Comparison of ENCODE assay signal across 1 cellular context in genomic region chr1:212431656-212432055, GRCh38.
TF ChIP-seq lines count a peak whose summit lies in the region.

No MANE protein-coding gene starts in this region.

TF ChIP-seq in GM23338, 12 proteins besides CTCF, POLR2A, EP300 and RAD21 (continued from another document):
- TF ChIP-seq, protein P1, sequence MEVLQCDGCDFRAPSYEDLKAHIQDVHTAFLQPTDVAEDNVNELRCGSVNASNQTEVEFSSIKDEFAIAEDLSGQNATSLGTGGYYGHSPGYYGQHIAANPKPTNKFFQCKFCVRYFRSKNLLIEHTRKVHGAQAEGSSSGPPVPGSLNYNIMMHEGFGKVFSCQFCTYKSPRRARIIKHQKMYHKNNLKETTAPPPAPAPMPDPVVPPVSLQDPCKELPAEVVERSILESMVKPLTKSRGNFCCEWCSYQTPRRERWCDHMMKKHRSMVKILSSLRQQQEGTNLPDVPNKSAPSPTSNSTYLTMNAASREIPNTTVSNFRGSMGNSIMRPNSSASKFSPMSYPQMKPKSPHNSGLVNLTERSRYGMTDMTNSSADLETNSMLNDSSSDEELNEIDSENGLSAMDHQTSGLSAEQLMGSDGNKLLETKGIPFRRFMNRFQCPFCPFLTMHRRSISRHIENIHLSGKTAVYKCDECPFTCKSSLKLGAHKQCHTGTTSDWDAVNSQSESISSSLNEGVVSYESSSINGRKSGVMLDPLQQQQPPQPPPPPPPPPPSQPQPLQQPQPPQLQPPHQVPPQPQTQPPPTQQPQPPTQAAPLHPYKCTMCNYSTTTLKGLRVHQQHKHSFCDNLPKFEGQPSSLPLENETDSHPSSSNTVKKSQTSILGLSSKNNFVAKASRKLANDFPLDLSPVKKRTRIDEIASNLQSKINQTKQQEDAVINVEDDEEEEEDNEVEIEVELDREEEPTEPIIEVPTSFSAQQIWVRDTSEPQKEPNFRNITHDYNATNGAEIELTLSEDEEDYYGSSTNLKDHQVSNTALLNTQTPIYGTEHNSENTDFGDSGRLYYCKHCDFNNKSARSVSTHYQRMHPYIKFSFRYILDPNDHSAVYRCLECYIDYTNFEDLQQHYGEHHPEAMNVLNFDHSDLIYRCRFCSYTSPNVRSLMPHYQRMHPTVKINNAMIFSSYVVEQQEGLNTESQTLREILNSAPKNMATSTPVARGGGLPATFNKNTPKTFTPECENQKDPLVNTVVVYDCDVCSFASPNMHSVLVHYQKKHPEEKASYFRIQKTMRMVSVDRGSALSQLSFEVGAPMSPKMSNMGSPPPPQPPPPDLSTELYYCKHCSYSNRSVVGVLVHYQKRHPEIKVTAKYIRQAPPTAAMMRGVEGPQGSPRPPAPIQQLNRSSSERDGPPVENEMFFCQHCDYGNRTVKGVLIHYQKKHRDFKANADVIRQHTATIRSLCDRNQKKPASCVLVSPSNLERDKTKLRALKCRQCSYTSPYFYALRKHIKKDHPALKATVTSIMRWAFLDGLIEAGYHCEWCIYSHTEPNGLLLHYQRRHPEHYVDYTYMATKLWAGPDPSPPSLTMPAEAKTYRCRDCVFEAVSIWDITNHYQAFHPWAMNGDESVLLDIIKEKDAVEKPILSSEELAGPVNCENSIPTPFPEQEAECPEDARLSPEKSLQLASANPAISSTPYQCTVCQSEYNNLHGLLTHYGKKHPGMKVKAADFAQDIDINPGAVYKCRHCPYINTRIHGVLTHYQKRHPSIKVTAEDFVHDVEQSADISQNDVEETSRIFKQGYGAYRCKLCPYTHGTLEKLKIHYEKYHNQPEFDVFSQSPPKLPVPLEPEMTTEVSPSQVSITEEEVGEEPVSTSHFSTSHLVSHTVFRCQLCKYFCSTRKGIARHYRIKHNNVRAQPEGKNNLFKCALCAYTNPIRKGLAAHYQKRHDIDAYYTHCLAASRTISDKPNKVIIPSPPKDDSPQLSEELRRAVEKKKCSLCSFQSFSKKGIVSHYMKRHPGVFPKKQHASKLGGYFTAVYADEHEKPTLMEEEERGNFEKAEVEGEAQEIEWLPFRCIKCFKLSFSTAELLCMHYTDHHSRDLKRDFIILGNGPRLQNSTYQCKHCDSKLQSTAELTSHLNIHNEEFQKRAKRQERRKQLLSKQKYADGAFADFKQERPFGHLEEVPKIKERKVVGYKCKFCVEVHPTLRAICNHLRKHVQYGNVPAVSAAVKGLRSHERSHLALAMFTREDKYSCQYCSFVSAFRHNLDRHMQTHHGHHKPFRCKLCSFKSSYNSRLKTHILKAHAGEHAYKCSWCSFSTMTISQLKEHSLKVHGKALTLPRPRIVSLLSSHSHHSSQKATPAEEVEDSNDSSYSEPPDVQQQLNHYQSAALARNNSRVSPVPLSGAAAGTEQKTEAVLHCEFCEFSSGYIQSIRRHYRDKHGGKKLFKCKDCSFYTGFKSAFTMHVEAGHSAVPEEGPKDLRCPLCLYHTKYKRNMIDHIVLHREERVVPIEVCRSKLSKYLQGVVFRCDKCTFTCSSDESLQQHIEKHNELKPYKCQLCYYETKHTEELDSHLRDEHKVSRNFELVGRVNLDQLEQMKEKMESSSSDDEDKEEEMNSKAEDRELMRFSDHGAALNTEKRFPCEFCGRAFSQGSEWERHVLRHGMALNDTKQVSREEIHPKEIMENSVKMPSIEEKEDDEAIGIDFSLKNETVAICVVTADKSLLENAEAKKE (CRISPR knock-in tag; IDR thresholded peaks at IDR 0.05), result no peak
- TF ChIP-seq, protein P2, sequence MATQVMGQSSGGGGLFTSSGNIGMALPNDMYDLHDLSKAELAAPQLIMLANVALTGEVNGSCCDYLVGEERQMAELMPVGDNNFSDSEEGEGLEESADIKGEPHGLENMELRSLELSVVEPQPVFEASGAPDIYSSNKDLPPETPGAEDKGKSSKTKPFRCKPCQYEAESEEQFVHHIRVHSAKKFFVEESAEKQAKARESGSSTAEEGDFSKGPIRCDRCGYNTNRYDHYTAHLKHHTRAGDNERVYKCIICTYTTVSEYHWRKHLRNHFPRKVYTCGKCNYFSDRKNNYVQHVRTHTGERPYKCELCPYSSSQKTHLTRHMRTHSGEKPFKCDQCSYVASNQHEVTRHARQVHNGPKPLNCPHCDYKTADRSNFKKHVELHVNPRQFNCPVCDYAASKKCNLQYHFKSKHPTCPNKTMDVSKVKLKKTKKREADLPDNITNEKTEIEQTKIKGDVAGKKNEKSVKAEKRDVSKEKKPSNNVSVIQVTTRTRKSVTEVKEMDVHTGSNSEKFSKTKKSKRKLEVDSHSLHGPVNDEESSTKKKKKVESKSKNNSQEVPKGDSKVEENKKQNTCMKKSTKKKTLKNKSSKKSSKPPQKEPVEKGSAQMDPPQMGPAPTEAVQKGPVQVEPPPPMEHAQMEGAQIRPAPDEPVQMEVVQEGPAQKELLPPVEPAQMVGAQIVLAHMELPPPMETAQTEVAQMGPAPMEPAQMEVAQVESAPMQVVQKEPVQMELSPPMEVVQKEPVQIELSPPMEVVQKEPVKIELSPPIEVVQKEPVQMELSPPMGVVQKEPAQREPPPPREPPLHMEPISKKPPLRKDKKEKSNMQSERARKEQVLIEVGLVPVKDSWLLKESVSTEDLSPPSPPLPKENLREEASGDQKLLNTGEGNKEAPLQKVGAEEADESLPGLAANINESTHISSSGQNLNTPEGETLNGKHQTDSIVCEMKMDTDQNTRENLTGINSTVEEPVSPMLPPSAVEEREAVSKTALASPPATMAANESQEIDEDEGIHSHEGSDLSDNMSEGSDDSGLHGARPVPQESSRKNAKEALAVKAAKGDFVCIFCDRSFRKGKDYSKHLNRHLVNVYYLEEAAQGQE (IDR thresholded peaks at IDR 0.05; ENCODE audit: unreplicated experiment), result no peak
- TF ChIP-seq STAT1 (IDR thresholded peaks at IDR 0.05; ENCODE audit: unreplicated experiment) (no peak), JUNB (IDR thresholded peaks at IDR 0.05; ENCODE audit: unreplicated experiment) (no peak), CREB1 (CRISPR knock-in tag; IDR thresholded peaks at IDR 0.05; ENCODE audit: low read depth) (no peak), ZNF331 (CRISPR knock-in tag; IDR thresholded peaks at IDR 0.05; ENCODE audit: low read depth) (no peak), ETS1 (IDR thresholded peaks at IDR 0.05) (no peak), POLR2AphosphoS5 (IDR thresholded peaks at IDR 0.05; ENCODE audit: low read depth) (no peak)
TF ChIP-seq in GM23338: peak in this region for 0.
